11 cellular contexts compared by ENCODE assay signal in genomic region chr5:150022681-150023080, GRCh38. TPM values are rescaled to one million over a fixed set of nuclear protein-coding genes. Genes with fewer than 3 reads are reported as not detected.
A peak's percentile ranks its signal among the peaks of the same experiment; 100 is the strongest.
DNase-seq lines count a peak whose midpoint lies in the region; ATAC-seq and TF ChIP-seq lines count a peak whose summit lies in the region.
"Had no signal": no experiment of that assay in that cellular context is flagged by ENCODE, and none has a peak within 500 bp of the region (broad histone marks: within the 10 kb centered on the region; RNA-seq: fewer than 3 reads in every experiment).

No MANE protein-coding gene starts in this region.

- no peak overlapping the region for H3K56ac ChIP-seq in H9 (ENCODE audit: insufficient read length, low read depth, low read length)

- H3T11ph ChIP-seq in H9 (ENCODE audit: low read length): no peak overlapping the region

- TF ChIP-seq POLR2A in gastrocnemius medialis (IDR thresholded peaks at IDR 0.05): no peak
- no peak for TF ChIP-seq POLR2A in erythroblast (IDR thresholded peaks at IDR 0.05; ENCODE audit: low read length)

- no peak overlapping the region for H2BK5ac ChIP-seq in H9 (ENCODE audit: insufficient read length, low read length)

- no peak overlapping the region for H3K14ac ChIP-seq in H9 (ENCODE audit: insufficient read depth, low read length)

- H4K5ac ChIP-seq in H9 (ENCODE audit: insufficient read length, low read depth, low read length): no peak overlapping the region

- H3K23me2 ChIP-seq in H9 (ENCODE audit: insufficient read length, low read depth, low read length, poor library complexity, severe bottlenecking): no peaks in the 10 kb centered on the region

- no peak overlapping the region for H4K91ac ChIP-seq in H9 (ENCODE audit: insufficient read length, low read depth, low read length)

- H4K8ac ChIP-seq in H9 (replicated peaks; ENCODE audit: insufficient read length, low read depth, low read length): no peak overlapping the region

- intact Hi-C loops in gastrocnemius medialis (cut with DNase I; ENCODE audit: low total_unique reads): loop anchor here (5.0 kb wide), 1 partner anchor 110 kb away; no protein-coding TSS in a partner anchor
- intact Hi-C loops in sciatic nerve (cut with DNase I): no loop called here

- H3K4me3 ChIP-seq in SJCRH30: no peak overlapping the region
- no peak overlapping the region for H3K4me3 ChIP-seq in gastrocnemius medialis

- H3K4me1 ChIP-seq in H9 (ENCODE audit: insufficient read depth, low read length) (peaks cover 2% of the 10 kb centered on the region; the same call in 1 of the 2 replicates), SJCRH30 (peaks cover 23% of the 10 kb centered on the region), gastrocnemius medialis (peaks cover 31 to 48% of the 10 kb centered on the region in 2 donors)

- in situ Hi-C loops in gastrocnemius medialis (cut with MboI; ENCODE audit: low sequenced_read_pairs in 4 of 4): no loop called here

- H3K9me3 ChIP-seq in H9 (ENCODE audit: control insufficient read depth, low read depth, low read length) (no peaks in the 10 kb centered on the region), SJCRH30 (replicated peaks) (no peaks in the 10 kb centered on the region), gastrocnemius medialis (no peaks in the 10 kb centered on the region)

- H3K27me3 Mint-ChIP-seq in H9 (ENCODE audit: low read depth): no peaks in the 10 kb centered on the region
- H3K27me3 Mint-ChIP-seq: CD4-positive, CD25-positive, alpha-beta regulatory T cell; naive B cell had no signal

- H3K27ac ChIP-seq in H9 (ENCODE audit: insufficient read length, low read depth, low read length): no peak overlapping the region
- peak overlapping the region; percentile 22; the same call in 1 of the 2 replicates for H3K27ac ChIP-seq in SJCRH30
- H3K27ac ChIP-seq in gastrocnemius medialis: peak overlapping the region; percentile 77 to 82 (median 80)

- H2BK120ac ChIP-seq in H9 (ENCODE audit: low read depth, low read length, poor library complexity, severe bottlenecking): no peak overlapping the region

- no peaks in the 10 kb centered on the region for H3K79me1 ChIP-seq in H9 (ENCODE audit: insufficient read depth, low read depth, low read length, poor library complexity, severe bottlenecking)

- no peak overlapping the region for H3K4ac ChIP-seq in H9 (ENCODE audit: low read depth, low read length)

- no peaks in the 10 kb centered on the region for H4K20me1 ChIP-seq in H9 (ENCODE audit: control insufficient read depth, insufficient read depth, insufficient read length)

- no peak overlapping the region for H3K23ac ChIP-seq in H9 (ENCODE audit: insufficient read length, low read depth, low read length)

- no peak overlapping the region for H3K18ac ChIP-seq in H9 (ENCODE audit: insufficient read length, low read depth, low read length)

- no peak overlapping the region for H3K4me3 Mint-ChIP-seq in H9
- H3K4me3 Mint-ChIP-seq: CD4-positive, CD25-positive, alpha-beta regulatory T cell; naive B cell had no signal

- ATAC-seq in gastrocnemius medialis: no peak
- no peak for ATAC-seq in GM21825 (IDR thresholded peaks at IDR 0.05; ENCODE audit: unreplicated experiment)
- ATAC-seq in sciatic nerve: no peak

- H3K79me2 ChIP-seq in H9 (ENCODE audit: insufficient read depth, low read length): no peaks in the 10 kb centered on the region

- H3K4me2 ChIP-seq in H9 (ENCODE audit: insufficient read depth, insufficient read length, low read length): no peak overlapping the region

- peak; percentile 31 for DNase-seq in H9
- no peak for DNase-seq in SJCRH30
- DNase-seq in glomerular visceral epithelial cell (ENCODE audit: extremely low spot score): peak; percentile 34
- no peak for DNase-seq in gastrocnemius medialis
- DNase-seq in hypothalamus (lab: John Stamatoyannopoulos, UW): no peak
- no peak for DNase-seq in sciatic nerve (ENCODE audit: low spot score)
- DNase-seq in erythroblast (lab: John Stamatoyannopoulos, UW): no peak
- DNase-seq: CD4-positive, CD25-positive, alpha-beta regulatory T cell; naive B cell; NCI-H345 had no signal

- H3K9me3 Mint-ChIP-seq in H9: no peaks in the 10 kb centered on the region
- H3K9me3 Mint-ChIP-seq: CD4-positive, CD25-positive, alpha-beta regulatory T cell; naive B cell had no signal

- H2BK12ac ChIP-seq in H9 (ENCODE audit: insufficient read length, low read depth, low read length): no peak overlapping the region

- H3K4me1 Mint-ChIP-seq in H9: peaks cover 16 to 24% of the 10 kb centered on the region in 2 experiments
- H3K4me1 Mint-ChIP-seq: naive B cell had no signal

- H2BK20ac ChIP-seq in H9 (ENCODE audit: low read depth, low read length, poor library complexity, severe bottlenecking): no peak overlapping the region

- H2BK15ac ChIP-seq in H9 (ENCODE audit: low read depth, low read length): no peak overlapping the region

- no CpG with 5 or more reads among the region's 2 CpGs for WGBS in H9 (ENCODE audit: extremely low coverage, insufficient read length, low lambda C conversion rate)

- H3K27me3 ChIP-seq in H9 (ENCODE audit: insufficient read depth, low read length) (no peaks in the 10 kb centered on the region), SJCRH30 (no peaks in the 10 kb centered on the region), gastrocnemius medialis (no peaks in the 10 kb centered on the region)

- H3K9ac ChIP-seq in H9 (ENCODE audit: extremely low read depth, insufficient read length, low read length): no peak overlapping the region

- H3K27ac Mint-ChIP-seq in H9: peak overlapping the region in 2 of 3 experiments; percentile 21 to 76; a peak in 2 of 7 replicates
- H3K27ac Mint-ChIP-seq: CD4-positive, CD25-positive, alpha-beta regulatory T cell; naive B cell had no signal

- TF ChIP-seq CTCF in H9 (conservative IDR thresholded peaks at IDR 0.05) (no peak), gastrocnemius medialis (IDR thresholded peaks at IDR 0.05 in 4 of 5, conservative IDR thresholded peaks at IDR 0.05 in 1 of 5) (no peak)

- no peak overlapping the region for H2AK5ac ChIP-seq in H9 (ENCODE audit: insufficient read length, low read length)

- H3K36me3 Mint-ChIP-seq in H9 (ENCODE audit: insufficient read depth in 1 of 3, low read depth in 3 of 3): peaks cover 21 to 78% (median 63%) of the 10 kb centered on the region in 3 experiments; a peak in 6 of 7 replicates

- H2AFZ ChIP-seq in H9 (ENCODE audit: low read length): no peak overlapping the region

- peaks cover 80% of the 10 kb centered on the region for H3K36me3 ChIP-seq in SJCRH30
- H3K36me3 ChIP-seq in gastrocnemius medialis: peaks cover 0 to 63% of the 10 kb centered on the region in 2 donors

RNA-seq across cellular contexts. Expression of gene HMGXB3, which starts 22.1 kb away (rescaled TPM):
- total RNA-seq in H9 (2021) (23.8 and 26.9 TPM in 2 replicates), gastrocnemius medialis (10 to 100 TPM; 19.7 to 27.0 (median 23.9) TPM), sciatic nerve (34.6 TPM)
- total RNA-seq in SJCRH30 (2014; rRNA removed; shearing (Covaris generic)): 26.0 and 28.0 TPM in 2 replicates

RNA-seq across cellular contexts. Expression of gene TIGD6, which starts 22.2 kb away (rescaled TPM):
- total RNA-seq in H9 (2021): 1.2 and 1.8 TPM in 2 replicates
- total RNA-seq in SJCRH30 (2014; rRNA removed; shearing (Covaris generic)): 3.7 and 3.8 TPM in 2 replicates
- 1 to 10 TPM in 3 of 4 donors, under 1 TPM in 1; 0.62 to 3.0 (median 2.3) TPM for total RNA-seq in gastrocnemius medialis
- total RNA-seq in sciatic nerve: 8.2 TPM

Comparison
In these comparisons a context has a peak if more than half of its experiments do, and no peak if none do; other contexts are left out.
1. DNase-seq: peak in H9 (single experiment) and glomerular visceral epithelial cell (single experiment); none in SJCRH30 (0 of 2), gastrocnemius medialis (0 of 2), hypothalamus (0 of 51), sciatic nerve (single experiment) and erythroblast (0 of 2).